8 cellular contexts compared by ENCODE assay signal in genomic region chr21:29077651-29078090, GRCh38. TPM values are rescaled to one million over a fixed set of nuclear protein-coding genes. Genes with fewer than 3 reads are reported as not detected.
DNase-seq lines count a peak whose midpoint lies in the region; ATAC-seq and TF ChIP-seq lines count a peak whose summit lies in the region.

No MANE protein-coding gene starts in this region.

- intact Hi-C loops in naive thymus-derived CD4-positive, alpha-beta T cell (cut with micrococcal nuclease) = loop anchor here in 1 of 2 donors (1.0 kb wide), 2 partner anchors 13 to 221 kb away; partner anchors contain the start of gene BACH1

- peak overlapping the region; percentile 58 for H3K27ac ChIP-seq in brain microvascular endothelial cell
- peak overlapping the region; percentile 68 for H3K27ac ChIP-seq in naive thymus-derived CD4-positive, alpha-beta T cell (ENCODE audit: low read depth, low read length)

- H3K27me3 ChIP-seq in brain microvascular endothelial cell (replicated peaks) = no peaks in the 10 kb centered on the region
- H3K27me3 ChIP-seq in naive thymus-derived CD4-positive, alpha-beta T cell (ENCODE audit: control insufficient read depth in 2 of 2, insufficient read depth in 2 of 2, low read length in 2 of 2) = no peaks in the 10 kb centered on the region

- in situ Hi-C loops in brain microvascular endothelial cell (cut with HindIII; ENCODE audit: low pct_ligation_motif_present, low sequenced_read_pairs) = no loop called here

- H3K36me3 Mint-ChIP-seq in naive thymus-derived CD4-positive, alpha-beta T cell = peaks cover 0 to 12% (median 3%) of the 10 kb centered on the region in 5 donors
- no peaks in the 10 kb centered on the region for H3K36me3 Mint-ChIP-seq in chondrocyte (ENCODE audit: low read depth)

- peaks cover 28 to 88% (median 69%) of the 10 kb centered on the region in 7 donors for H3K4me1 Mint-ChIP-seq in naive thymus-derived CD4-positive, alpha-beta T cell
- peaks cover 7% of the 10 kb centered on the region for H3K4me1 Mint-ChIP-seq in chondrocyte (ENCODE audit: low read depth)

- no peak for TF ChIP-seq CTCF in brain microvascular endothelial cell (IDR thresholded peaks at IDR 0.05; ENCODE audit: low read depth, low read length, missing control alignments)
- no peak for TF ChIP-seq CTCF in chondrocyte (IDR thresholded peaks at IDR 0.05)

- peaks cover 34 to 41% of the 10 kb centered on the region in 2 donors for H3K4me1 ChIP-seq in naive thymus-derived CD4-positive, alpha-beta T cell (ENCODE audit: control insufficient read depth in 2 of 2, insufficient read depth in 2 of 2, low read length in 2 of 2)

- CTCF ChIA-PET in naive thymus-derived CD4-positive, alpha-beta T cell (lab: Charles Lee) = interaction anchor here (1.2 kb wide), 1 partner anchor 17 kb away, joined by 3 read pairs; no protein-coding TSS in a partner anchor

- H3K36me3 ChIP-seq in brain microvascular endothelial cell (replicated peaks) = no peaks in the 10 kb centered on the region
- peaks cover 0 to 5% (median 0%) of the 10 kb centered on the region in 3 experiments for H3K36me3 ChIP-seq in naive thymus-derived CD4-positive, alpha-beta T cell (ENCODE audit: control insufficient read depth in 2 of 3, insufficient read depth in 3 of 3, low read length in 3 of 3)

- POLR2A ChIA-PET in naive thymus-derived CD4-positive, alpha-beta T cell (lab: Charles Lee) = interaction anchor here (0.5 to 9.4 kb wide), 6 partner anchors 52 to 222 kb away, joined by 3 to 103 read pairs (median 23); partner anchors contain the start of genes BACH1 and USP16

- peak overlapping the region; percentile 69 to 91 (median 88) for H3K4me3 Mint-ChIP-seq in naive thymus-derived CD4-positive, alpha-beta T cell
- no peak overlapping the region for H3K4me3 Mint-ChIP-seq in chondrocyte (ENCODE audit: unreplicated experiment)

- H3K9me3 ChIP-seq in naive thymus-derived CD4-positive, alpha-beta T cell (ENCODE audit: control insufficient read depth in 2 of 3, low read length in 3 of 3) = no peaks in the 10 kb centered on the region

- no peaks in the 10 kb centered on the region for H3K27me3 Mint-ChIP-seq in naive thymus-derived CD4-positive, alpha-beta T cell
- H3K27me3 Mint-ChIP-seq in chondrocyte (ENCODE audit: low read depth) = no peaks in the 10 kb centered on the region

- DNase-seq in NOMO-1 treated with DMSO at 0.1 percent for 48 hours (lab: John Stamatoyannopoulos, UW; ENCODE audit: unreplicated experiment) (peak; percentile 24), NOMO-1 treated with dmso at 0.1 percent for 144 hours (lab: John Stamatoyannopoulos, UW; ENCODE audit: unreplicated experiment) (no peak), NCI-H748 (lab: John Stamatoyannopoulos, UW; ENCODE audit: unreplicated experiment) (peak; percentile 72), brain microvascular endothelial cell (no peak), anterior cingulate cortex (lab: John Stamatoyannopoulos, UW) (no peak), chondrocyte (ENCODE audit: low spot score) (no peak), SK-N-DZ (ENCODE audit: low spot score) (no peak)
- peak in 4 of 9 donors; percentile 15 to 40 (median 31) for DNase-seq in naive thymus-derived CD4-positive, alpha-beta T cell

- peak overlapping the region; percentile 90 to 98 (median 94) for H3K27ac Mint-ChIP-seq in naive thymus-derived CD4-positive, alpha-beta T cell
- no peak overlapping the region for H3K27ac Mint-ChIP-seq in chondrocyte (ENCODE audit: unreplicated experiment)

- H3K4me3 ChIP-seq in brain microvascular endothelial cell (ENCODE audit: low read depth, low read length) = peak overlapping the region; percentile 49
- peak overlapping the region; percentile 50 for H3K4me3 ChIP-seq in naive thymus-derived CD4-positive, alpha-beta T cell (ENCODE audit: low read length)

- H3K9me3 Mint-ChIP-seq in naive thymus-derived CD4-positive, alpha-beta T cell = peaks cover 0 to 11% (median 0%) of the 10 kb centered on the region in 11 donors
- no peaks in the 10 kb centered on the region for H3K9me3 Mint-ChIP-seq in chondrocyte (ENCODE audit: low read depth)

- ATAC-seq in naive thymus-derived CD4-positive, alpha-beta T cell = no peak

RNA-seq across cellular contexts. Expression of gene CCT8, which starts 4.2 kb away (rescaled TPM):
- total RNA-seq in naive thymus-derived CD4-positive, alpha-beta T cell = 100 to 1,000 TPM in 4 of 5 experiments, 10 to 100 TPM in 1; 87.6 to 223 (median 126) TPM
- 100 to 1,000 TPM; 121 to 185 TPM for polyA plus RNA-seq in naive thymus-derived CD4-positive, alpha-beta T cell
- 126 to 132 TPM (median 127 TPM) in 3 replicates for total RNA-seq in chondrocyte
- polyA plus RNA-seq in SK-N-DZ (2014; cell fraction: cytosol; rRNA removed) = 337 and 354 TPM in 2 replicates
- 193 and 255 TPM in 2 replicates for polyA plus RNA-seq in SK-N-DZ (2014; cell fraction: nucleus; rRNA removed)

RNA-seq across cellular contexts. Expression of gene MAP3K7CL, which starts 52.8 kb away (rescaled TPM):
- total RNA-seq in naive thymus-derived CD4-positive, alpha-beta T cell = 10 to 100 TPM in 2 of 5 experiments, 1 to 10 TPM in 3; 2.7 to 11.6 (median 7.1) TPM
- polyA plus RNA-seq in naive thymus-derived CD4-positive, alpha-beta T cell = 1 to 10 TPM; 5.9 to 6.8 TPM
- total RNA-seq in chondrocyte = 12.8 to 99.2 TPM (median 93.1 TPM) in 3 replicates
- 0.80 and 1.5 TPM in 2 replicates for polyA plus RNA-seq in SK-N-DZ (2014; cell fraction: cytosol; rRNA removed)
- 1.1 and 2.1 TPM in 2 replicates for polyA plus RNA-seq in SK-N-DZ (2014; cell fraction: nucleus; rRNA removed)

RNA-seq across cellular contexts. Expression of gene USP16, which starts 53.2 kb away (rescaled TPM):
- 10 to 100 TPM; 40.9 to 84.3 (median 62.7) TPM for total RNA-seq in naive thymus-derived CD4-positive, alpha-beta T cell
- 10 to 100 TPM; 17.9 to 19.1 TPM for polyA plus RNA-seq in naive thymus-derived CD4-positive, alpha-beta T cell
- 20.9 to 27.0 TPM (median 22.5 TPM) in 3 replicates for total RNA-seq in chondrocyte
- polyA plus RNA-seq in SK-N-DZ (2014; cell fraction: cytosol; rRNA removed) = 28.3 and 29.2 TPM in 2 replicates
- polyA plus RNA-seq in SK-N-DZ (2014; cell fraction: nucleus; rRNA removed) = 33.3 and 36.1 TPM in 2 replicates

RNA-seq across cellular contexts. Expression of gene RWDD2B, which starts 58.5 kb away (rescaled TPM):
- total RNA-seq in naive thymus-derived CD4-positive, alpha-beta T cell = 1 to 10 TPM; 3.6 to 8.1 (median 4.3) TPM
- polyA plus RNA-seq in naive thymus-derived CD4-positive, alpha-beta T cell = 10 to 100 TPM in 1 of 2 donors, 1 to 10 TPM in 1; 9.4 to 14.1 TPM
- 8.8 to 11.0 TPM (median 10.7 TPM) in 3 replicates for total RNA-seq in chondrocyte
- polyA plus RNA-seq in SK-N-DZ (2014; cell fraction: cytosol; rRNA removed) = 14.8 and 15.7 TPM in 2 replicates
- 8.6 and 10.6 TPM in 2 replicates for polyA plus RNA-seq in SK-N-DZ (2014; cell fraction: nucleus; rRNA removed)

Comparison
In these comparisons a context has a peak if more than half of its experiments do, and no peak if none do; other contexts are left out.
1. DNase-seq: peak in NOMO-1 treated with DMSO at 0.1 percent for 48 hours (single experiment) and NCI-H748 (single experiment); none in NOMO-1 treated with dmso at 0.1 percent for 144 hours (single experiment), brain microvascular endothelial cell (single experiment), anterior cingulate cortex (0 of 58), chondrocyte (single experiment) and SK-N-DZ (single experiment).